12 cellular contexts compared by ENCODE assay signal in the genomic region with DNA sequence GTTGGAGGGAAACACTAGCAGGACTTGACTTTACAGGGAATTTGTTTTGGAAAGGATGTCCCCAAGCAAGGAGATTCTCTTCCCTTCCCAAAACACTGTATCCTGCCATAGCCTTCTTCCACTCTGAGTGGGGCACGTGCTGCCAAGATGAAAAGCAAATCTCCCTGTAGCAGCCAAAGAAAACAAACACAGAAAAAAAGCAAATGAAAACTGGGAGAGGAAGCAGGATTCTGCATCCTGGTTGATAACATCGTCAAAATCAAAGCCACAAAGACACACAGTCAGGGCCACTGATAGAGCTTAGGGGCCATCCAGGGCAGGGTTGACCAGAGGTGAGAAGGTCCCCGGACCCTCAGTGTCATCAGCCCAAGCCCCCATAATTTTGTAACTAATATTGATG. TPM values are rescaled to one million over a fixed set of nuclear protein-coding genes. Genes with fewer than 3 reads are reported as not detected.
A peak's percentile ranks its signal among the peaks of the same experiment; 100 is the strongest.
DNase-seq lines count a peak whose midpoint lies in the region; ATAC-seq and TF ChIP-seq lines count a peak whose summit lies in the region.
"Had no signal": no experiment of that assay in that cellular context is flagged by ENCODE, and none has a peak within 500 bp of the region (broad histone marks: within the 10 kb centered on the region; RNA-seq: fewer than 3 reads in every experiment).

No MANE protein-coding gene starts in this region.

- H3K27me3 Mint-ChIP-seq in natural killer cell (ENCODE audit: low read depth in 2 of 2) (peaks cover 5 to 7% of the 10 kb centered on the region in 2 donors), endothelial cell (ENCODE audit: unreplicated experiment) (peaks cover 6% of the 10 kb centered on the region)
- peaks cover 3 to 4% of the 10 kb centered on the region in 2 donors for H3K27me3 Mint-ChIP-seq in natural killer cell treated with Interleukin-12 subunit alpha and Interleukin-12 subunit beta and Interleukin-15 and Interleukin-18, amount 100 ng/mL, for 72 hours

- H3K4me1 ChIP-seq in muscle layer of duodenum (ENCODE audit: control insufficient read depth in 1 of 2, insufficient read depth in 2 of 2, low read length in 2 of 2), result peaks cover 0 to 6% of the 10 kb centered on the region in 2 donors

- peak overlapping the region; percentile 70 for H3K27ac ChIP-seq in muscle layer of duodenum (ENCODE audit: low read length)

- H3K4me3 Mint-ChIP-seq in natural killer cell, result peak overlapping the region; percentile 41
- no peak overlapping the region for H3K4me3 Mint-ChIP-seq in natural killer cell treated with Interleukin-12 subunit alpha and Interleukin-12 subunit beta and Interleukin-15 and Interleukin-18, amount 100 ng/mL, for 72 hours
- H3K4me3 Mint-ChIP-seq in endothelial cell (ENCODE audit: unreplicated experiment), result peak overlapping the region; percentile 8
- H3K4me3 Mint-ChIP-seq: endodermal cell, type B pancreatic cell had no signal

- H3K36me3 ChIP-seq in muscle layer of duodenum (ENCODE audit: control insufficient read depth in 1 of 2, insufficient read depth in 2 of 2, low read length in 2 of 2), result no peaks in the 10 kb centered on the region

- ATAC-seq in natural killer cell, result no peak
- ATAC-seq in natural killer cell treated with Interleukin-12 subunit alpha and Interleukin-12 subunit beta and Interleukin-15 and Interleukin-18, amount 100 ng/mL, for 72 hours, result no peak
- ATAC-seq in HG03342 (IDR thresholded peaks at IDR 0.05; ENCODE audit: unreplicated experiment), result no peak
- ATAC-seq in HG02981 (IDR thresholded peaks at IDR 0.05; ENCODE audit: unreplicated experiment), result no peak

- no peaks in the 10 kb centered on the region for H3K9me3 ChIP-seq in muscle layer of duodenum (ENCODE audit: control insufficient read depth in 1 of 2, low read length in 2 of 2)

- TF ChIP-seq CTCF in natural killer cell (IDR thresholded peaks at IDR 0.05), result no peak
- TF ChIP-seq CTCF in endothelial cell (IDR thresholded peaks at IDR 0.05; ENCODE audit: unreplicated experiment), result no peak

- H3K27ac Mint-ChIP-seq in natural killer cell (peak overlapping the region; percentile 24 to 71), endothelial cell (ENCODE audit: unreplicated experiment) (peak overlapping the region; percentile 50)
- peak overlapping the region in 1 of 2 donors; percentile 22 for H3K27ac Mint-ChIP-seq in natural killer cell treated with Interleukin-12 subunit alpha and Interleukin-12 subunit beta and Interleukin-15 and Interleukin-18, amount 100 ng/mL, for 72 hours
- H3K27ac Mint-ChIP-seq: endodermal cell, type B pancreatic cell had no signal

- H3K4me3 ChIP-seq in muscle layer of duodenum (ENCODE audit: low read depth in 1 of 2, low read length in 2 of 2), result no peak overlapping the region

- H3K9me3 Mint-ChIP-seq in natural killer cell, result no peaks in the 10 kb centered on the region
- peaks cover 3% of the 10 kb centered on the region for H3K9me3 Mint-ChIP-seq in natural killer cell treated with Interleukin-12 subunit alpha and Interleukin-12 subunit beta and Interleukin-15 and Interleukin-18, amount 100 ng/mL, for 72 hours
- H3K9me3 Mint-ChIP-seq in endothelial cell (ENCODE audit: unreplicated experiment), result no peaks in the 10 kb centered on the region
- H3K9me3 Mint-ChIP-seq: endodermal cell, type B pancreatic cell had no signal

- intact Hi-C loops in natural killer cell (cut with micrococcal nuclease), result loop anchor here (5.0 kb wide), 2 partner anchors 435 to 515 kb away; no protein-coding TSS in a partner anchor

- no peaks in the 10 kb centered on the region for H3K36me3 Mint-ChIP-seq in natural killer cell
- no peaks in the 10 kb centered on the region for H3K36me3 Mint-ChIP-seq in natural killer cell treated with Interleukin-12 subunit alpha and Interleukin-12 subunit beta and Interleukin-15 and Interleukin-18, amount 100 ng/mL, for 72 hours
- no peaks in the 10 kb centered on the region for H3K36me3 Mint-ChIP-seq in endothelial cell (ENCODE audit: low read depth, unreplicated experiment)
- H3K36me3 Mint-ChIP-seq: type B pancreatic cell had no signal

- H3K27me3 ChIP-seq in muscle layer of duodenum (ENCODE audit: low read depth, low read length), result no peaks in the 10 kb centered on the region

- DNase-seq in natural killer cell, result no peak
- DNase-seq in natural killer cell treated with Interleukin-12 subunit alpha and Interleukin-12 subunit beta and Interleukin-15 and Interleukin-18, amount 100 ng/mL, for 72 hours (ENCODE audit: low spot score), result no peak
- no peak for DNase-seq in endothelial cell (ENCODE audit: low spot score)
- DNase-seq in activated CD4-positive, CD25-positive, alpha-beta regulatory T cell (lab: John Stamatoyannopoulos, UW), result no peak
- DNase-seq in NCI-H146 treated with DMSO at 0.1 percent for 48 hours (lab: John Stamatoyannopoulos, UW; ENCODE audit: unreplicated experiment), result no peak
- DNase-seq: anterior cingulate cortex, endodermal cell, NCI-H446 treated with DMSO at 0.1 percent for 48 hours had no signal

- peaks cover 9 to 10% of the 10 kb centered on the region in 2 donors for H3K4me1 Mint-ChIP-seq in natural killer cell
- peaks cover 0 to 2% of the 10 kb centered on the region in 2 donors for H3K4me1 Mint-ChIP-seq in natural killer cell treated with Interleukin-12 subunit alpha and Interleukin-12 subunit beta and Interleukin-15 and Interleukin-18, amount 100 ng/mL, for 72 hours (ENCODE audit: low read depth in 2 of 2)
- peaks cover 21% of the 10 kb centered on the region for H3K4me1 Mint-ChIP-seq in endothelial cell (ENCODE audit: unreplicated experiment)

RNA-seq across cellular contexts. Expression of a gene that starts 16.0 kb away (rescaled TPM):
- total RNA-seq in natural killer cell (1 to 10 TPM in 1 of 3 donors, under 1 TPM in 2; 0.33 to 1.7 (median 0.45) TPM), endothelial cell (ENCODE audit: unreplicated experiment) (3.6 TPM)
- total RNA-seq in natural killer cell treated with Interleukin-12 subunit alpha and Interleukin-12 subunit beta and Interleukin-15 and Interleukin-18, amount 100 ng/mL, for 72 hours, result not detected

RNA-seq across cellular contexts. Expression of a gene that starts 42.0 kb away (rescaled TPM):
- total RNA-seq in natural killer cell (1 to 10 TPM in 1 of 3 donors, under 1 TPM in 2; 0.33 to 1.3 (median 0.75) TPM), endothelial cell (ENCODE audit: unreplicated experiment) (34.7 TPM)
- under 1 TPM in 1 of 2 donors, not detected in 1; 0.14 TPM for total RNA-seq in natural killer cell treated with Interleukin-12 subunit alpha and Interleukin-12 subunit beta and Interleukin-15 and Interleukin-18, amount 100 ng/mL, for 72 hours

RNA-seq across cellular contexts. Expression of a gene that starts 54.6 kb away (rescaled TPM):
- total RNA-seq in natural killer cell (1 to 10 TPM in 1 of 3 donors, under 1 TPM in 1, not detected in 1; 0.52 to 2.5 TPM), endothelial cell (ENCODE audit: unreplicated experiment) (2.6 TPM)
- under 1 TPM in 1 of 2 donors, not detected in 1; 0.17 TPM for total RNA-seq in natural killer cell treated with Interleukin-12 subunit alpha and Interleukin-12 subunit beta and Interleukin-15 and Interleukin-18, amount 100 ng/mL, for 72 hours

Comparison
In these comparisons a context has a peak if more than half of its experiments do, and no peak if none do; other contexts are left out.
1. RNA of a gene that starts 42.0 kb away (total RNA-seq): 34.7 TPM in endothelial cell (single experiment); 0.33 to 1.3 TPM in natural killer cell and 0.14 TPM in natural killer cell treated with Interleukin-12 subunit alpha and Interleukin-12 subunit beta and Interleukin-15 and Interleukin-18, amount 100 ng/mL, for 72 hours; every median in the first group is over 10 times any median in the second.